Comparison of ENCODE assay signal across 10 cellular contexts in the genomic region with DNA sequence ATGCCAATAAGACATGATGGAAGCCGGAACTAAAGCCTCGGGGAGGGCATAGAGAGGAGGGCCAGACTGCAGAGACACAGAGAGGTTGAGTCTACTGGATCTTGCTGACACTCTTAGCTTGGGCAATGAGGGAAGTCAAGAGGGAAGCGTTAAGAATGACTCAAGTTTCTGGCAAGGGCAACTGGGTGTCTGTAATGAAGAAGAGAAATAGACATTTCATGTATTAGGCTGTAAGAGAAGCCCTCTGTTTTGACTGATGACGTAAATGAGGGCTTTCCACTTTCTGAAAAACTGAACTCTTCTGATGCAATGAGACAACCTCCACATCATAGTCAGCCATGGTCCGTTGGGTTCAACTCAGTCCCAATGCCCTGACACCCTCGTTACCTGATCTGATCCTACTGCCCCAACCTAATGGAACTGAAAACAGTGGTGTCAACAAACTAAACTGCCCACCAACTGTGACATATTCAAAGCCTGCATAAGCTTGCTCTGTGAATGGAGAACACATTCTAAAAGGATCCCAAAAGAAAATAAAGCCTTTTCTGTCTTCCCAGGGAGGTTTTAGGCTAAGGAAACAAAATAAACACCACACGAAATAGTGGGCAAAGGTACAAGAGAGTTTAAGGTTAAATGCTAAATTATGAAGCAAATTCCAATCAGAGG. TPM values are rescaled to one million over a fixed set of nuclear protein-coding genes. Genes with fewer than 3 reads are reported as not detected.
DNase-seq lines count a peak whose midpoint lies in the region; ATAC-seq, FAIRE-seq and TF ChIP-seq lines count a peak whose summit lies in the region.
"Had no signal": no experiment of that assay in that cellular context is flagged by ENCODE, and none has a peak within 500 bp of the region (broad histone marks: within the 10 kb centered on the region; RNA-seq: fewer than 3 reads in every experiment).

No MANE protein-coding gene starts in this region.

- no peaks in the 10 kb centered on the region for H3K79me2 ChIP-seq in fibroblast of lung (ENCODE audit: control insufficient read depth, insufficient read depth, low read length)
- no peaks in the 10 kb centered on the region for H3K79me2 ChIP-seq in trophoblast cell (ENCODE audit: control insufficient read depth, insufficient read depth, low read length, poor library complexity)

- no peak overlapping the region for H3K14ac ChIP-seq in trophoblast cell (ENCODE audit: low read length)

- TF ChIP-seq CTCF in Calu3 (IDR thresholded peaks at IDR 0.05; ENCODE audit: unreplicated experiment) = no peak
- no peak for TF ChIP-seq CTCF in fibroblast of lung (conservative IDR thresholded peaks at IDR 0.05 in 1 of 2, IDR thresholded peaks at IDR 0.05 in 1 of 2; ENCODE audit: low read depth in 1 of 2, low read length in 2 of 2)
- TF ChIP-seq CTCF in activated CD8-positive, alpha-beta T cell treated with anti-CD3 and anti-CD28 coated beads for 36 hours (IDR thresholded peaks at IDR 0.05) = no peak

- no peaks in the 10 kb centered on the region for H3K27me3 Mint-ChIP-seq in Calu3 (ENCODE audit: unreplicated experiment)
- peaks cover 4% of the 10 kb centered on the region for H3K27me3 Mint-ChIP-seq in activated T-helper 1 cell treated with anti-CD3 and anti-CD28 coated beads, Interleukin-12 subunit alpha, Interleukin-12 subunit beta, Interleukin-2, Interleukin-4 antibody, amounts not matched to agents 30 ng/mL and 10 ng/mL and 1 ng/mL, durations not matched to agents 14 hours and 24 hours and 36 hours (ENCODE audit: insufficient read depth)
- no peaks in the 10 kb centered on the region for H3K27me3 Mint-ChIP-seq in activated CD8-positive, alpha-beta T cell treated with anti-CD3 and anti-CD28 coated beads for 36 hours
- H3K27me3 Mint-ChIP-seq: activated naive CD8-positive, alpha-beta T cell treated with anti-CD3 and anti-CD28 coated beads for 36 hours had no signal

- no peaks in the 10 kb centered on the region for H3K27me3 ChIP-seq in fibroblast of lung (ENCODE audit: control insufficient read depth, insufficient read depth, low read length)
- H3K27me3 ChIP-seq in trophoblast cell (ENCODE audit: insufficient read depth, low read length) = no peaks in the 10 kb centered on the region

- H2AK5ac ChIP-seq in trophoblast cell (ENCODE audit: low read length) = no peak overlapping the region

- no peak overlapping the region for H3K18ac ChIP-seq in trophoblast cell (ENCODE audit: low read length)

- DNase-seq in Calu3 (no peak), RCC 7860 (ENCODE audit: low spot score) (peak; percentile 50), fibroblast of lung (ENCODE audit: low read depth in 2 of 2) (peak; percentile 65 to 95), trophoblast cell (peak; percentile 14 to 53), DMS114 treated with DMSO at 0.1 percent for 48 hours (lab: John Stamatoyannopoulos, UW; ENCODE audit: unreplicated experiment) (no peak), DMS 273 treated with DMSO at 0.1 percent for 48 hours (lab: John Stamatoyannopoulos, UW) (no peak)
- DNase-seq in activated T-helper 1 cell treated with anti-CD3 and anti-CD28 coated beads, Interleukin-12 subunit alpha, Interleukin-12 subunit beta, Interleukin-2, Interleukin-4 antibody, amounts not matched to agents 30 ng/mL and 10 ng/mL and 1 ng/mL, durations not matched to agents 14 hours and 24 hours and 36 hours (ENCODE audit: low spot score) = no peak
- DNase-seq in activated CD8-positive, alpha-beta T cell treated with anti-CD3 and anti-CD28 coated beads for 36 hours = no peak
- DNase-seq: activated naive CD8-positive, alpha-beta T cell treated with anti-CD3 and anti-CD28 coated beads for 36 hours; stimulated activated CD4-positive, alpha-beta T cell treated with anti-CD3 and anti-CD28 coated beads, Interleukin-15, amount 100 ng/mL, for 24 hours had no signal

- CTCF ChIA-PET in Calu3 (lab: Charles Lee) = interaction anchor here (0.5 kb wide), 1 partner anchor 46 kb away, joined by 6 read pairs; a partner anchor contains a TSS
- CTCF ChIA-PET in activated CD8-positive, alpha-beta T cell treated with anti-CD3 and anti-CD28 coated beads for 36 hours (lab: Charles Lee) = no interaction called here

- H3K23ac ChIP-seq in trophoblast cell (ENCODE audit: low read length) = peak overlapping the region; percentile 63

- H4K20me1 ChIP-seq in fibroblast of lung (ENCODE audit: control insufficient read depth, extremely low read depth, insufficient read depth, low read length) = no peaks in the 10 kb centered on the region

- no peak overlapping the region for H2BK12ac ChIP-seq in trophoblast cell (ENCODE audit: low read length)

- no peak overlapping the region for H2BK120ac ChIP-seq in trophoblast cell (ENCODE audit: insufficient read depth, low read length, poor library complexity)

- no peak overlapping the region for H2BK5ac ChIP-seq in trophoblast cell (ENCODE audit: low read depth, low read length, poor library complexity)

- peaks cover 3% of the 10 kb centered on the region for H3K79me1 ChIP-seq in trophoblast cell (ENCODE audit: low read length)

- H3K4me3 ChIP-seq in fibroblast of lung (replicated peaks in 1 of 4; ENCODE audit: control extremely low read depth in 1 of 4, insufficient read depth in 1 of 4, low read depth in 3 of 4, low read length in 4 of 4) (peak overlapping the region in 2 of 4 experiments; percentile 2 to 26), trophoblast cell (ENCODE audit: low read depth, low read length) (no peak overlapping the region)

- H3K4me3 Mint-ChIP-seq in Calu3 (ENCODE audit: low read depth, unreplicated experiment) = peak overlapping the region; percentile 62
- no peak overlapping the region for H3K4me3 Mint-ChIP-seq in activated T-helper 1 cell treated with anti-CD3 and anti-CD28 coated beads, Interleukin-12 subunit alpha, Interleukin-12 subunit beta, Interleukin-2, Interleukin-4 antibody, amounts not matched to agents 30 ng/mL and 10 ng/mL and 1 ng/mL, durations not matched to agents 14 hours and 24 hours and 36 hours
- H3K4me3 Mint-ChIP-seq in activated CD8-positive, alpha-beta T cell treated with anti-CD3 and anti-CD28 coated beads for 36 hours = no peak overlapping the region
- H3K4me3 Mint-ChIP-seq: activated naive CD8-positive, alpha-beta T cell treated with anti-CD3 and anti-CD28 coated beads for 36 hours had no signal

- peaks cover 6% of the 10 kb centered on the region for H3K9me3 Mint-ChIP-seq in Calu3 (ENCODE audit: low read depth, unreplicated experiment)
- H3K9me3 Mint-ChIP-seq in activated T-helper 1 cell treated with anti-CD3 and anti-CD28 coated beads, Interleukin-12 subunit alpha, Interleukin-12 subunit beta, Interleukin-2, Interleukin-4 antibody, amounts not matched to agents 30 ng/mL and 10 ng/mL and 1 ng/mL, durations not matched to agents 14 hours and 24 hours and 36 hours = peaks cover 29% of the 10 kb centered on the region
- peaks cover 15% of the 10 kb centered on the region for H3K9me3 Mint-ChIP-seq in activated CD8-positive, alpha-beta T cell treated with anti-CD3 and anti-CD28 coated beads for 36 hours

- no peak overlapping the region for H4K91ac ChIP-seq in trophoblast cell (ENCODE audit: low read depth, low read length)

- no peak overlapping the region for H3K4ac ChIP-seq in trophoblast cell (ENCODE audit: low read depth, low read length)

- H3K36me3 ChIP-seq in fibroblast of lung (ENCODE audit: control insufficient read depth, insufficient read depth, low read length) (no peaks in the 10 kb centered on the region), trophoblast cell (ENCODE audit: control insufficient read depth in 1 of 2, insufficient read depth in 2 of 2, low read length in 2 of 2) (no peaks in the 10 kb centered on the region)

- H3K36me3 Mint-ChIP-seq in Calu3 (ENCODE audit: insufficient read depth, unreplicated experiment) = peaks cover 11% of the 10 kb centered on the region
- no peaks in the 10 kb centered on the region for H3K36me3 Mint-ChIP-seq in activated T-helper 1 cell treated with anti-CD3 and anti-CD28 coated beads, Interleukin-12 subunit alpha, Interleukin-12 subunit beta, Interleukin-2, Interleukin-4 antibody, amounts not matched to agents 30 ng/mL and 10 ng/mL and 1 ng/mL, durations not matched to agents 14 hours and 24 hours and 36 hours (ENCODE audit: low read depth)
- peaks cover 6% of the 10 kb centered on the region for H3K36me3 Mint-ChIP-seq in activated CD8-positive, alpha-beta T cell treated with anti-CD3 and anti-CD28 coated beads for 36 hours (ENCODE audit: low read depth)

- H2AFZ ChIP-seq in fibroblast of lung (ENCODE audit: low read length) = no peak overlapping the region
- no peak overlapping the region for H2AFZ ChIP-seq in trophoblast cell (ENCODE audit: insufficient read depth, low read length, poor library complexity)

- FAIRE-seq in RCC 7860 (lab: Jason Lieb, UNC) = no peak

- ATAC-seq in activated CD8-positive, alpha-beta T cell treated with anti-CD3 and anti-CD28 coated beads for 36 hours = no peak

- H3K4me1 Mint-ChIP-seq in Calu3 (ENCODE audit: low read depth, unreplicated experiment) = peaks cover 17% of the 10 kb centered on the region
- no peaks in the 10 kb centered on the region for H3K4me1 Mint-ChIP-seq in activated T-helper 1 cell treated with anti-CD3 and anti-CD28 coated beads, Interleukin-12 subunit alpha, Interleukin-12 subunit beta, Interleukin-2, Interleukin-4 antibody, amounts not matched to agents 30 ng/mL and 10 ng/mL and 1 ng/mL, durations not matched to agents 14 hours and 24 hours and 36 hours (ENCODE audit: low read depth)
- no peaks in the 10 kb centered on the region for H3K4me1 Mint-ChIP-seq in activated CD8-positive, alpha-beta T cell treated with anti-CD3 and anti-CD28 coated beads for 36 hours (ENCODE audit: low read depth)
- H3K4me1 Mint-ChIP-seq: activated naive CD8-positive, alpha-beta T cell treated with anti-CD3 and anti-CD28 coated beads for 36 hours had no signal

- no TSS peak for BruUV-seq in Calu3 (replicated peaks; lab: Mats Ljungman, UMichigan)

- H4K12ac ChIP-seq in trophoblast cell (ENCODE audit: low read depth, low read length) = no peak overlapping the region

- H4K8ac ChIP-seq in trophoblast cell (ENCODE audit: low read depth, low read length) = no peak overlapping the region

- intact Hi-C loops in Calu3 (cut with micrococcal nuclease; ENCODE audit: unreplicated experiment) = no loop called here
- intact Hi-C loops in activated T-helper 1 cell treated with anti-CD3 and anti-CD28 coated beads, Interleukin-12 subunit alpha, Interleukin-12 subunit beta, Interleukin-2, Interleukin-4 antibody, amounts not matched to agents 30 ng/mL and 10 ng/mL and 1 ng/mL, durations not matched to agents 14 hours and 24 hours and 36 hours (cut with micrococcal nuclease) = no loop called here
- intact Hi-C loops in activated CD8-positive, alpha-beta T cell treated with anti-CD3 and anti-CD28 coated beads for 36 hours (cut with micrococcal nuclease) = no loop called here

- H3K4me2 ChIP-seq in fibroblast of lung (ENCODE audit: extremely low read depth, insufficient read depth, low read length) (no peak overlapping the region), trophoblast cell (ENCODE audit: low read length) (no peak overlapping the region)

- peak overlapping the region; percentile 50 for H3K9ac ChIP-seq in fibroblast of lung (ENCODE audit: insufficient read depth, low read length)
- H3K9ac ChIP-seq in trophoblast cell (ENCODE audit: low read length) = no peak overlapping the region

- peak overlapping the region; percentile 78 for H3K27ac ChIP-seq in fibroblast of lung (ENCODE audit: insufficient read depth, low read length)
- H3K27ac ChIP-seq in trophoblast cell (ENCODE audit: low read depth, low read length) = peak overlapping the region; percentile 3

- peak overlapping the region; percentile 99 for H3K27ac Mint-ChIP-seq in Calu3 (ENCODE audit: unreplicated experiment)
- no peak overlapping the region for H3K27ac Mint-ChIP-seq in activated T-helper 1 cell treated with anti-CD3 and anti-CD28 coated beads, Interleukin-12 subunit alpha, Interleukin-12 subunit beta, Interleukin-2, Interleukin-4 antibody, amounts not matched to agents 30 ng/mL and 10 ng/mL and 1 ng/mL, durations not matched to agents 14 hours and 24 hours and 36 hours
- no peak overlapping the region for H3K27ac Mint-ChIP-seq in activated CD8-positive, alpha-beta T cell treated with anti-CD3 and anti-CD28 coated beads for 36 hours
- H3K27ac Mint-ChIP-seq: activated naive CD8-positive, alpha-beta T cell treated with anti-CD3 and anti-CD28 coated beads for 36 hours had no signal

- H3K4me1 ChIP-seq in fibroblast of lung (ENCODE audit: control insufficient read depth, extremely low read depth, insufficient read depth, low read length) (peaks cover 8% of the 10 kb centered on the region), trophoblast cell (ENCODE audit: control insufficient read depth in 1 of 2, insufficient read depth in 2 of 2, low read length in 2 of 2) (peaks cover 6 to 7% of the 10 kb centered on the region in 2 experiments)

- POLR2A ChIA-PET in activated CD8-positive, alpha-beta T cell treated with anti-CD3 and anti-CD28 coated beads for 36 hours (lab: Charles Lee) = no interaction called here

- H3K9me3 ChIP-seq in fibroblast of lung (ENCODE audit: control insufficient read depth, insufficient read depth, low read depth, low read length) (no peaks in the 10 kb centered on the region), trophoblast cell (ENCODE audit: insufficient read depth, low read depth, low read length) (no peaks in the 10 kb centered on the region)

- no CpG with 5 or more reads among the region's 7 CpGs for WGBS in trophoblast cell (ENCODE audit: extremely low coverage, insufficient coverage, insufficient read length)

RNA-seq across cellular contexts. Expression of a gene that starts 45.8 kb away (rescaled TPM):
- total RNA-seq in Calu3 (2022) (45.4 and 46.2 TPM in 2 replicates), fibroblast of lung (65.1 and 73.7 TPM in 2 replicates)
- 11.2 and 14.9 TPM in 2 replicates for polyA plus RNA-seq in fibroblast of lung
- 36.2 and 67.4 TPM in 2 replicates for polyA plus RNA-seq in fibroblast of lung (2012)
- polyA minus RNA-seq in fibroblast of lung (ENCODE audit: low replicate concordance) = 8.3 and 13.7 TPM in 2 replicates
- polyA plus RNA-seq in trophoblast cell (2013) = 47.4 and 49.0 TPM in 2 replicates
- total RNA-seq in activated T-helper 1 cell treated with anti-CD3 and anti-CD28 coated beads, Interleukin-12 subunit alpha, Interleukin-12 subunit beta, Interleukin-2, Interleukin-4 antibody, amounts not matched to agents 30 ng/mL and 10 ng/mL and 1 ng/mL, durations not matched to agents 14 hours and 24 hours and 36 hours = 45.6 and 47.6 TPM in 2 replicates
- 100 to 1,000 TPM; 157 to 162 TPM for total RNA-seq in activated CD8-positive, alpha-beta T cell treated with anti-CD3 and anti-CD28 coated beads for 36 hours

Comparison
In these comparisons a context has a peak if more than half of its experiments do, and no peak if none do; other contexts are left out.
1. DNase-seq: peak in RCC 7860 (single experiment), fibroblast of lung (2 of 2) and trophoblast cell (2 of 2); none in Calu3 (single experiment), DMS114 treated with DMSO at 0.1 percent for 48 hours (single experiment), activated T-helper 1 cell treated with anti-CD3 and anti-CD28 coated beads, Interleukin-12 subunit alpha, Interleukin-12 subunit beta, Interleukin-2, Interleukin-4 antibody, amounts not matched to agents 30 ng/mL and 10 ng/mL and 1 ng/mL, durations not matched to agents 14 hours and 24 hours and 36 hours (single experiment), DMS 273 treated with DMSO at 0.1 percent for 48 hours (single experiment) and activated CD8-positive, alpha-beta T cell treated with anti-CD3 and anti-CD28 coated beads for 36 hours (single experiment).